ENCODE assay signal across 28 cellular contexts in genomic region chr11:103380031-103380430, GRCh38.
"Had no signal": no experiment of that assay in that cellular context is flagged by ENCODE, and none has a peak within 500 bp of the region (broad histone marks: within the 10 kb centered on the region; RNA-seq: fewer than 3 reads in every experiment).

No MANE protein-coding gene starts in this region.

- DNase-seq: activated CD4-positive, alpha-beta T cell treated with anti-CD3 and anti-CD28 coated beads for 4 hours; activated CD4-positive, alpha-beta T cell treated with anti-CD3 and anti-CD28 coated beads, Interleukin-2, amount 50 U/mL, for 4 hours; activated naive CD4-positive, alpha-beta T cell; activated T-cell treated with anti-CD3 and anti-CD28 coated beads for 4 hours; activated T-cell treated with anti-CD3 and anti-CD28 coated beads, Interleukin-2, amount 50 U/mL, for 72 hours; central memory CD4-positive, alpha-beta T cell; dermis blood vessel endothelial cell; effector CD4-positive, alpha-beta T cell; esophagus squamous epithelium; hypothalamus; immature natural killer cell; left ventricle myocardium inferior; sigmoid colon; small intestine; stimulated activated CD4-positive, alpha-beta T cell treated with anti-CD3 and anti-CD28 coated beads, Interleukin-4, amount 100 ng/mL, for 24 hours; stomach; SW 1271; T-helper 9 cell; tibial artery had no signal

- H3K36me3 Mint-ChIP-seq: stimulated activated effector memory CD8-positive, alpha-beta T cell treated with anti-CD3 and anti-CD28 coated beads, Interleukin-12 subunit alpha, Interleukin-12 subunit beta, amount 100 ng/mL, for 72 hours had no signal

- H3K27me3 ChIP-seq: ascending aorta, esophagus squamous epithelium, neutrophil, sigmoid colon, stomach, tibial artery had no signal

- H3K27me3 Mint-ChIP-seq: activated naive CD8-positive, alpha-beta T cell; progenitor cell of endocrine pancreas had no signal

- H3K4me1 ChIP-seq: ascending aorta, esophagus squamous epithelium, sigmoid colon, stomach, tibial artery had no signal

- H3K4me1 Mint-ChIP-seq: immature natural killer cell; nephron; stimulated activated effector memory CD8-positive, alpha-beta T cell treated with anti-CD3 and anti-CD28 coated beads, Interleukin-12 subunit alpha, Interleukin-12 subunit beta, amount 100 ng/mL, for 72 hours had no signal

- H3K4me3 Mint-ChIP-seq: activated naive CD8-positive, alpha-beta T cell; activated T-cell treated with anti-CD3 and anti-CD28 coated beads, Interleukin-2, amount 50 U/mL, for 72 hours; immature natural killer cell; nephron; stimulated activated effector memory CD8-positive, alpha-beta T cell treated with anti-CD3 and anti-CD28 coated beads, Interleukin-12 subunit alpha, Interleukin-12 subunit beta, amount 100 ng/mL, for 72 hours; T-helper 1 cell treated with Interleukin-12 subunit alpha and Interleukin-12 subunit beta and Interleukin-4 antibody, amounts not matched to agents 30 μg/mL and 1 μg/mL, for 36 hours had no signal

- ATAC-seq: activated T-cell treated with anti-CD3 and anti-CD28 coated beads, Interleukin-2, amount 50 U/mL, for 72 hours; stimulated activated effector memory CD8-positive, alpha-beta T cell treated with anti-CD3 and anti-CD28 coated beads, Interleukin-12 subunit alpha, Interleukin-12 subunit beta, amount 100 ng/mL, for 72 hours had no signal

- H3K27ac ChIP-seq: ascending aorta, epithelial cell of prostate, esophagus squamous epithelium, left ventricle myocardium inferior, neutrophil, sigmoid colon, stomach, tibial artery, VCaP had no signal

- H3K36me3 ChIP-seq: ascending aorta, esophagus squamous epithelium, neutrophil, sigmoid colon had no signal

- H3K27ac Mint-ChIP-seq: activated naive CD8-positive, alpha-beta T cell; activated T-cell treated with anti-CD3 and anti-CD28 coated beads, Interleukin-2, amount 50 U/mL, for 72 hours; immature natural killer cell; nephron; progenitor cell of endocrine pancreas; stimulated activated effector memory CD8-positive, alpha-beta T cell treated with anti-CD3 and anti-CD28 coated beads, Interleukin-12 subunit alpha, Interleukin-12 subunit beta, amount 100 ng/mL, for 72 hours; T-helper 1 cell treated with Interleukin-12 subunit alpha and Interleukin-12 subunit beta and Interleukin-4 antibody, amounts not matched to agents 30 μg/mL and 1 μg/mL, for 36 hours had no signal

- H3K9me3 ChIP-seq: ascending aorta, esophagus squamous epithelium, neutrophil, sigmoid colon had no signal

- H3K4me3 ChIP-seq: ascending aorta, esophagus squamous epithelium, left ventricle myocardium inferior, sigmoid colon, stomach, tibial artery had no signal
